ENCODE assay signal across 8 cellular contexts in genomic region chr5:147871980-147872549, GRCh38. TPM values are rescaled to one million over a fixed set of nuclear protein-coding genes. Genes with fewer than 3 reads are reported as not detected.
"Had no signal": no experiment of that assay in that cellular context is flagged by ENCODE, and none has a peak within 500 bp of the region (broad histone marks: within the 10 kb centered on the region; RNA-seq: fewer than 3 reads in every experiment).

No MANE protein-coding gene starts in this region.

RNA-seq across cellular contexts. Expression of gene SCGB3A2, which starts 6.4 kb away (rescaled TPM):
- total RNA-seq: M059J, PC-9, Peyer's patch, Right ventricle myocardium inferior, RPMI7951, SJCRH30 had no signal
- polyA plus RNA-seq: IgD-negative memory B cell, K562 had no signal

RNA-seq across cellular contexts. Expression of gene C5orf46, which starts 34.3 kb away (rescaled TPM):
- total RNA-seq: K562, PC-9, Peyer's patch had no signal
- polyA plus RNA-seq: IgD-negative memory B cell, K562 had no signal

RNA-seq across cellular contexts. Expression of gene SPINK1, which starts 40.6 kb away (rescaled TPM):
- total RNA-seq: M059J, PC-9, Right ventricle myocardium inferior, RPMI7951, SJCRH30 had no signal
- polyA plus RNA-seq: IgD-negative memory B cell had no signal
